Comparison of ENCODE assay signal across 8 cellular contexts in the genomic region with DNA sequence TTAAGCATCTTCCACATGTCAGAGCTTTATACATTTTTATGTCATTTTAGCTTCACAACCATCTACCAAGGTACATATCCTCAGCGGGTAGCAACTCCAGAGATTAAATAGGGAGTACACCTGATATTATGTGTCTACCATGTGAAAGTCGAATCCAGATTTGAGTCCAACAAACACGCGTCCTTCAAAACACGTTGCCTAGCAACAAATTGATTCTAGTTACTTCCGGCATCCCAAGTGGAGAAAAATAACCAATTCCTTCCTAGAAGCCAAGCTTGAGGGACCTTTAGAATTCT. TPM values are rescaled to one million over a fixed set of nuclear protein-coding genes. Genes with fewer than 3 reads are reported as not detected.
DNase-seq lines count a peak whose midpoint lies in the region; ATAC-seq and TF ChIP-seq lines count a peak whose summit lies in the region.

No MANE protein-coding gene starts in this region.

- H3K79me2 ChIP-seq in mesendoderm (ENCODE audit: control insufficient read depth, insufficient read depth, low read length): peaks cover 1% of the 10 kb centered on the region

- H3K23ac ChIP-seq in mesendoderm (ENCODE audit: low read length): no peak overlapping the region

- no CpG with 5 or more reads among the region's 6 CpGs for WGBS in mesendoderm (ENCODE audit: extremely low coverage, insufficient coverage, low lambda C conversion rate)

- no peaks in the 10 kb centered on the region for H3K9me3 Mint-ChIP-seq in brain

- ATAC-seq in GM21825 (IDR thresholded peaks at IDR 0.05; ENCODE audit: unreplicated experiment) (no peak), HG03139 (IDR thresholded peaks at IDR 0.05; ENCODE audit: unreplicated experiment) (no peak), HG03565 (IDR thresholded peaks at IDR 0.05; ENCODE audit: unreplicated experiment) (no peak)

- no peaks in the 10 kb centered on the region for H3K79me1 ChIP-seq in mesendoderm (ENCODE audit: low read length)

- H3K4ac ChIP-seq in mesendoderm (ENCODE audit: low read depth, low read length): no peak overlapping the region

- peak overlapping the region; percentile 91 for H3K4me3 ChIP-seq in GM12865 (ENCODE audit: low read depth, low read length)
- no peak overlapping the region for H3K4me3 ChIP-seq in mesendoderm (ENCODE audit: low read length)

- no peaks in the 10 kb centered on the region for H3K27me3 ChIP-seq in mesendoderm (ENCODE audit: insufficient read depth, low read length, poor library complexity)

- H3K9ac ChIP-seq in mesendoderm (ENCODE audit: low read length): peak overlapping the region; percentile 84

- H3K4me2 ChIP-seq in mesendoderm (ENCODE audit: low read length): peak overlapping the region; percentile 20

- peaks cover 7% of the 10 kb centered on the region for H3K4me1 ChIP-seq in mesendoderm (ENCODE audit: control insufficient read depth, low read depth, low read length)

- H2AK5ac ChIP-seq in mesendoderm (ENCODE audit: low read length): no peak overlapping the region

- H4K5ac ChIP-seq in mesendoderm (ENCODE audit: low read length): no peak overlapping the region

- H3K36me3 ChIP-seq in mesendoderm (ENCODE audit: control insufficient read depth, insufficient read depth, low read length): no peaks in the 10 kb centered on the region

- H2BK120ac ChIP-seq in mesendoderm (ENCODE audit: low read depth, low read length): no peak overlapping the region

- H3K4me3 Mint-ChIP-seq in brain: peak overlapping the region; percentile 88 to 95 (median 91)

- DNase-seq in GM12865 (ENCODE audit: low read depth): no peak
- peak; percentile 52 for DNase-seq in NCI-H1436 treated with DMSO at 0.1 percent for 48 hours (lab: John Stamatoyannopoulos, UW)
- DNase-seq in mesendoderm: no peak
- no peak for DNase-seq in HUDEP-2 (lab: John Stamatoyannopoulos, UW; ENCODE audit: unreplicated experiment in 76 of 76)

- peak overlapping the region; percentile 99 for H3K18ac ChIP-seq in mesendoderm (ENCODE audit: low read length)

- no peak overlapping the region for H2BK15ac ChIP-seq in mesendoderm (replicated peaks; ENCODE audit: low read depth)

- H3K56ac ChIP-seq in mesendoderm (ENCODE audit: low read length): peak overlapping the region; percentile 86

- no peaks in the 10 kb centered on the region for H3K36me3 Mint-ChIP-seq in brain

- H3K27me3 Mint-ChIP-seq in brain: peaks cover 27% of the 10 kb centered on the region

- TF ChIP-seq CTCF in GM12865 (IDR thresholded peaks at IDR 0.05; ENCODE audit: insufficient read depth, low read depth, low read length, missing control alignments) (no peak), brain (conservative IDR thresholded peaks at IDR 0.05) (no peak)

- H3K27ac Mint-ChIP-seq in brain: peak overlapping the region in 3 of 5 experiments; percentile 83 to 89 (median 83)

- no peak overlapping the region for H2BK5ac ChIP-seq in mesendoderm (ENCODE audit: low read length)

- peak overlapping the region; percentile 99 for H3K27ac ChIP-seq in mesendoderm (ENCODE audit: low read depth, low read length)

- no peak overlapping the region for H4K8ac ChIP-seq in mesendoderm (ENCODE audit: low read depth, low read length)

- peaks cover 36% of the 10 kb centered on the region for H3K4me1 Mint-ChIP-seq in brain

RNA-seq across cellular contexts. Expression of gene ERICH2, which starts 0.2 kb away (rescaled TPM):
- 1.1 TPM for polyA plus RNA-seq in brain (ENCODE audit: insufficient read depth, low read depth, low replicate concordance)
- 4.9 TPM for polyA plus RNA-seq in mesendoderm (2013, experiment 1 of 2)
- 4.9 TPM for polyA plus RNA-seq in mesendoderm (2013, experiment 2 of 2)

RNA-seq across cellular contexts. Expression of gene GAD1, which starts 46.7 kb away (rescaled TPM):
- polyA plus RNA-seq in brain (ENCODE audit: insufficient read depth, low read depth, low replicate concordance): 17.2 TPM
- polyA plus RNA-seq in mesendoderm (2013, experiment 1 of 2): 46.8 TPM
- 44.2 TPM for polyA plus RNA-seq in mesendoderm (2013, experiment 2 of 2)

RNA-seq across cellular contexts. Expression of gene SP5, which starts 54.8 kb away (rescaled TPM):
- polyA plus RNA-seq in brain (ENCODE audit: insufficient read depth, low read depth, low replicate concordance): 3.9 TPM
- 176 TPM for polyA plus RNA-seq in mesendoderm (2013, experiment 1 of 2)
- polyA plus RNA-seq in mesendoderm (2013, experiment 2 of 2): 197 TPM
